Comparison of ENCODE assay signal across 27 cellular contexts in the genomic region with DNA sequence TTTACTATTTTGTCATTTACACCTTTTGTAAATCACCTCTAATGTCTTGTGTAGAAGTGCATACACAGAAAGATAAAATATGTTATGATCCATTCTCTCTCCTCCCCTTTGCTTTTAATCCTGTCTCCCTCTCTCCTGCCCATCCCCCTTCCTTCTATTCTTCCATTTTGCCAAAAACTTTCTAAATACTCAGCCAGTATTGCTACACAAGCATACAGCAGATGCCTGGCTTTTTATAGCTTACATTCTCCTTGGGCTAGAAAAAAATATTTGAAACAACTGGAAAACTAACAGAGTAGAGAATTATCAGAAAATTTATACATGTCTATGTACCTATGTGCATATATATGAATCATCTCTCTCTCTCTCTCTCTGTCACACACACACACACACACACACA.
DNase-seq lines count a peak whose midpoint lies in the region; ATAC-seq, FAIRE-seq and TF ChIP-seq lines count a peak whose summit lies in the region.
"Had no signal": no experiment of that assay in that cellular context is flagged by ENCODE, and none has a peak within 500 bp of the region (broad histone marks: within the 10 kb centered on the region; RNA-seq: fewer than 3 reads in every experiment).

No MANE protein-coding gene starts in this region.

- H2BK120ac ChIP-seq in H1 (replicated peaks; ENCODE audit: low read depth, low read length): no peak overlapping the region

- no peak for TF ChIP-seq EP300 in H1 (IDR thresholded peaks at IDR 0.05; ENCODE audit: borderline replicate concordance in 1 of 2, low read depth in 2 of 2, low read length in 2 of 2)

- no peak overlapping the region for H4K8ac ChIP-seq in H1 (ENCODE audit: extremely low read depth, insufficient read depth, low read length)

- H3K27me3 ChIP-seq in H1 (replicated peaks in 1 of 4; ENCODE audit: control insufficient read depth in 3 of 4, extremely low read depth in 1 of 4, insufficient read depth in 3 of 4, low read length in 3 of 4) (peaks cover 0 to 1% (median 0%) of the 10 kb centered on the region in 4 experiments; a peak in 1 of 7 replicates), subcutaneous abdominal adipose tissue (ENCODE audit: control insufficient read depth in 5 of 5, insufficient read depth in 4 of 5, low read length in 5 of 5) (no peaks in the 10 kb centered on the region)

- no peak overlapping the region for H2BK20ac ChIP-seq in H1 (ENCODE audit: low read length)

- TF ChIP-seq POLR2A in H1 (IDR thresholded peaks at IDR 0.05; ENCODE audit: control extremely low read depth in 1 of 2, low read depth in 2 of 2, low read length in 2 of 2): no peak

- no peak overlapping the region for H2BK12ac ChIP-seq in H1 (ENCODE audit: low read depth, low read length)

- no peak overlapping the region for H2BK5ac ChIP-seq in H1 (ENCODE audit: low read depth, low read length)

- H3K4me3 ChIP-seq in H1 (ENCODE audit: extremely low read depth in 1 of 4, insufficient read depth in 2 of 4, low read depth in 3 of 4, low read length in 4 of 4) (no peak overlapping the region), fibroblast of the aortic adventitia (ENCODE audit: low read depth, low read length) (no peak overlapping the region), subcutaneous abdominal adipose tissue (ENCODE audit: low read depth in 1 of 5, low read length in 5 of 5) (no peak overlapping the region)
- H3K4me3 ChIP-seq: PC-9, SK-N-MC had no signal

- no peak for TF ChIP-seq RAD21 in H1 (IDR thresholded peaks at IDR 0.05 in 1 of 2, conservative IDR thresholded peaks at IDR 0.05 in 1 of 2; ENCODE audit: low read depth in 2 of 2, low read length in 2 of 2)

- no peak overlapping the region for H2BK15ac ChIP-seq in H1 (ENCODE audit: low read length)

- H2AK5ac ChIP-seq in H1 (ENCODE audit: low read depth, low read length): no peak overlapping the region

- no peaks in the 10 kb centered on the region for H3K23me2 ChIP-seq in H1 (ENCODE audit: low read depth, low read length)

- FAIRE-seq in H1 (lab: Jason Lieb, UNC): no peak
- FAIRE-seq: GM12892 had no signal

- H3K36me3 ChIP-seq in H1 (ENCODE audit: control insufficient read depth in 2 of 4, insufficient read depth in 4 of 4, low read length in 3 of 4) (no peaks in the 10 kb centered on the region), subcutaneous abdominal adipose tissue (ENCODE audit: control insufficient read depth in 5 of 5, insufficient read depth in 5 of 5, low read length in 5 of 5) (no peaks in the 10 kb centered on the region)

- no peak overlapping the region for H3K4ac ChIP-seq in H1 (replicated peaks; ENCODE audit: insufficient read length, low read depth, low read length)

- ATAC-seq in GM21360 (IDR thresholded peaks at IDR 0.05; ENCODE audit: unreplicated experiment) (no peak), GM18858 (IDR thresholded peaks at IDR 0.05; ENCODE audit: unreplicated experiment) (no peak)
- ATAC-seq: HCT116 had no signal

- TF ChIP-seq CTCF in H1 (IDR thresholded peaks at IDR 0.05; ENCODE audit: control extremely low read depth in 1 of 3, insufficient read depth in 1 of 3, low read depth in 1 of 3, low read length in 3 of 3) (no peak), fibroblast of the aortic adventitia (IDR thresholded peaks at IDR 0.05; ENCODE audit: insufficient read depth, low read length) (no peak)

- H3K14ac ChIP-seq in H1 (ENCODE audit: insufficient read length): no peak overlapping the region

- DNase-seq in DMS 273 (lab: John Stamatoyannopoulos, UW; ENCODE audit: unreplicated experiment) (peak; percentile 9), DMS 273 treated with DMSO at 0.1 percent for 48 hours (lab: John Stamatoyannopoulos, UW) (no peak), H1 (ENCODE audit: low read depth in 1 of 2, low spot score in 2 of 2) (no peak), fibroblast of the aortic adventitia (ENCODE audit: low read depth) (peak; percentile 2), NCI-H345 (lab: John Stamatoyannopoulos, UW) (no peak)
- DNase-seq: ACHN, DMS79 treated with DMSO at 0.1 percent for 48 hours, GOT3, Kasumi-1, MM.1S, NCI-H1048, NCI-H1436, NCI-H187 treated with DMSO at 0.1 percent for 48 hours, NCI-H2227 treated with DMSO at 0.1 percent for 48 hours, NCI-H510A treated with DMSO at 0.1 percent for 48 hours, NCI-H748 treated with DMSO at 0.1 percent for 48 hours, PC-9, RPMI8226, SHP77 treated with DMSO at 0.1 percent for 48 hours had no signal

- H3K4me1 ChIP-seq in H1 (replicated peaks in 1 of 4; ENCODE audit: control insufficient read depth in 3 of 4, insufficient read depth in 4 of 4, low read length in 3 of 4): peaks cover 0 to 2% (median 0%) of the 10 kb centered on the region in 4 experiments; a peak in 1 of 7 replicates
- peaks cover 0 to 32% (median 15%) of the 10 kb centered on the region in 5 donors for H3K4me1 ChIP-seq in subcutaneous abdominal adipose tissue (ENCODE audit: control insufficient read depth in 5 of 5, insufficient read depth in 5 of 5, low read length in 5 of 5)

- no peaks in the 10 kb centered on the region for H3K79me1 ChIP-seq in H1 (ENCODE audit: low read depth, low read length)

- POLR2A ChIA-PET in H1 (lab: Charles Lee; ENCODE audit: partially characterized antibody): interaction anchor here (0.7 kb wide), 1 partner anchor 1571 kb away, joined by 3 read pairs; no protein-coding TSS in a partner anchor

- CTCF ChIA-PET in H1 (lab: Charles Lee; ENCODE audit: partially characterized antibody): no interaction called here

- no peak overlapping the region for H3K9ac ChIP-seq in H1 (replicated peaks in 1 of 4; ENCODE audit: extremely low read depth in 1 of 4, low read depth in 3 of 4, low read length in 3 of 4)
- no peak overlapping the region for H3K9ac ChIP-seq in subcutaneous abdominal adipose tissue (ENCODE audit: low read length in 5 of 5)

- H3K27ac ChIP-seq in H1 (ENCODE audit: low read depth, low read length): no peak overlapping the region
- peak overlapping the region; percentile 54 for H3K27ac ChIP-seq in subcutaneous abdominal adipose tissue (ENCODE audit: low read depth, low read length)
- H3K27ac ChIP-seq: 22Rv1, C4-2B, PC-9, SK-N-MC had no signal

- no peaks in the 10 kb centered on the region for H4K20me1 ChIP-seq in H1 (replicated peaks in 1 of 2; ENCODE audit: control insufficient read depth in 1 of 2, insufficient read depth in 2 of 2, low read length in 2 of 2)

- no peak overlapping the region for H3K18ac ChIP-seq in H1 (ENCODE audit: extremely low read depth, low read length)

- H4K5ac ChIP-seq in H1 (ENCODE audit: insufficient read length, low read depth, low read length): no peak overlapping the region

- H3K79me2 ChIP-seq in H1 (ENCODE audit: control insufficient read depth in 1 of 2, insufficient read depth in 2 of 2, low read length in 2 of 2): no peaks in the 10 kb centered on the region

- H2AFZ ChIP-seq in H1 (ENCODE audit: low read length): no peak overlapping the region
- H2AFZ ChIP-seq: PC-9 had no signal

- H3K4me2 ChIP-seq in H1 (ENCODE audit: insufficient read depth in 1 of 2, low read depth in 2 of 2, low read length in 2 of 2): no peak overlapping the region
- H3K4me2 ChIP-seq: PC-9 had no signal

- H4K91ac ChIP-seq in H1 (replicated peaks; ENCODE audit: insufficient read length, low read length): no peak overlapping the region

- no peak overlapping the region for H3K23ac ChIP-seq in H1 (ENCODE audit: insufficient read length)

- peak overlapping the region; percentile 46 for H3K56ac ChIP-seq in H1 (replicated peaks; ENCODE audit: insufficient read length, low read depth, low read length)

- no peaks in the 10 kb centered on the region for H3K9me3 ChIP-seq in H1 (ENCODE audit: insufficient read depth in 2 of 2, low read depth in 1 of 2, low read length in 1 of 2)
- no peaks in the 10 kb centered on the region for H3K9me3 ChIP-seq in subcutaneous abdominal adipose tissue (ENCODE audit: control insufficient read depth in 5 of 5, low read length in 5 of 5)

TF ChIP-seq in H1, 55 proteins besides CTCF, POLR2A, EP300 and RAD21 (continues in another document):
- TF ChIP-seq KDM1A (IDR thresholded peaks at IDR 0.05; ENCODE audit: borderline replicate concordance, low read length): no peak
- no peak for TF ChIP-seq TAF1 (IDR thresholded peaks at IDR 0.05; ENCODE audit: low read depth, low read length)

Comparison
In these comparisons a context has a peak if more than half of its experiments do, and no peak if none do; other contexts are left out.
1. DNase-seq: peak in DMS 273 (single experiment) and fibroblast of the aortic adventitia (single experiment); none in DMS 273 treated with DMSO at 0.1 percent for 48 hours (single experiment), H1 (0 of 2) and NCI-H345 (single experiment).